Comparison of ENCODE assay signal across 19 cellular contexts in the genomic region with DNA sequence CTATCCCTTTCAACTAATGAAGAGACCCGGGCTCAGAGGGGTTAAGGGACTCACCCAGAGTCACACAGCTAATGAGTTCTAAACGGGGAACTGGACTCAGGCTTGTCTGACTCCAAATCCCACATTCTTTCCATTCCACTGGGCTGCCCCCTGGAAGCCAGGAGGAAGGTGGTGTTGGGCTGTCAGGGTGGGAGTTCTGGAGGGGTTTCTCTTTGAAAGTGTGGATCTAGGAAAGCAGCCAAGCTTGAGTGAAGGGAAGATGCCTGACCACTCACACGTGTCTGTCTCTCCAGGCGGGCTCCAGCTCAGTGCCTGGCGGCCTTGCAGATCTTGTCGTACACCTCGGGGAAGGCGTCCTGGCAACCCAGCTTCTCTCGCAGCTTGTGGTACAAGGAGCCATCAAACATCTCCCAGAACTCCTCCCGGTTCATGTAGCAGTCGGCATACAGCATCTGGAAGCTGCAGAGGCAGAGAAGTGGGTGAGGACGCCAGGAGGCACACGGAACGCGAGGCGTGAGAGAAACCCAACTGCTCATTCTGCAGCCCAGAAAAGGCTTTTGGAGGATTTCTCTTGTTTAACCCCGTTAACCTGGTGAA. TPM values are rescaled to one million over a fixed set of nuclear protein-coding genes. Genes with fewer than 3 reads are reported as not detected.
"Had no signal": no experiment of that assay in that cellular context is flagged by ENCODE, and none has a peak within 500 bp of the region (broad histone marks: within the 10 kb centered on the region; RNA-seq: fewer than 3 reads in every experiment).

No MANE protein-coding gene starts in this region.

- H3K36me3 ChIP-seq: neutrophil had no signal

- H3K4me3 ChIP-seq: lung, transverse colon had no signal

- ATAC-seq: activated T-helper 17 cell treated with anti-CD3 and anti-CD28 coated beads, Interleukin-2, amount 50 U/mL, for 72 hours; left colon; stimulated activated naive B cell treated with anti-CD40 and anti-IgM and Interleukin-4, amounts not matched to agents 10 μg/mL and 1 μg/mL and 100 μg/mL, for 72 hours; WTC11 had no signal

- H3K4me3 Mint-ChIP-seq: activated naive CD4-positive, alpha-beta T cell treated with anti-CD3 and anti-CD28 coated beads, Interleukin-2, amount 10 ng/mL, durations not matched to agents 7 days and 5 days; activated T-helper 17 cell treated with anti-CD3 and anti-CD28 coated beads, Interleukin-2, amount 50 U/mL, for 72 hours; naive B cell; stimulated activated naive B cell treated with anti-CD40 and anti-IgM and Interleukin-4, amounts not matched to agents 10 μg/mL and 1 μg/mL and 100 μg/mL, for 72 hours; WTC11 had no signal

- H3K27ac ChIP-seq: neutrophil had no signal

- H3K9me3 ChIP-seq: neutrophil, transverse colon had no signal

- DNase-seq: activated CD4-positive, alpha-beta T cell treated with anti-CD3 and anti-CD28 coated beads for 4 hours; activated naive CD4-positive, alpha-beta T cell treated with anti-CD3 and anti-CD28 coated beads, Interleukin-2, amount 10 ng/mL, durations not matched to agents 7 days and 5 days; central memory CD4-positive, alpha-beta T cell; effector CD8-positive, alpha-beta T cell; foreskin melanocyte; left colon; naive B cell; stimulated activated CD4-positive, alpha-beta T cell treated with anti-CD3 and anti-CD28 coated beads, Interleukin-15, amount 100 ng/mL, for 24 hours; stimulated activated CD4-positive, alpha-beta T cell treated with anti-CD3 and anti-CD28 coated beads, Interleukin-4, amount 100 ng/mL, for 1 hour; stimulated activated naive B cell treated with anti-CD40 and anti-IgM and Interleukin-4, amounts not matched to agents 10 μg/mL and 1 μg/mL and 100 μg/mL, for 72 hours; T-helper 2 cell; transverse colon had no signal

- FAIRE-seq: TTC549 had no signal

- H3K27me3 ChIP-seq: neutrophil, transverse colon had no signal

- H3K27ac Mint-ChIP-seq: activated naive CD4-positive, alpha-beta T cell treated with anti-CD3 and anti-CD28 coated beads, Interleukin-2, amount 10 ng/mL, durations not matched to agents 7 days and 5 days; activated T-helper 17 cell treated with anti-CD3 and anti-CD28 coated beads, Interleukin-2, amount 50 U/mL, for 72 hours; naive B cell; stimulated activated naive B cell treated with anti-CD40 and anti-IgM and Interleukin-4, amounts not matched to agents 10 μg/mL and 1 μg/mL and 100 μg/mL, for 72 hours; WTC11 had no signal

- H3K9me3 Mint-ChIP-seq: activated naive CD4-positive, alpha-beta T cell treated with anti-CD3 and anti-CD28 coated beads, Interleukin-2, amount 10 ng/mL, durations not matched to agents 7 days and 5 days; activated T-helper 17 cell treated with anti-CD3 and anti-CD28 coated beads, Interleukin-2, amount 50 U/mL, for 72 hours; stimulated activated naive B cell treated with anti-CD40 and anti-IgM and Interleukin-4, amounts not matched to agents 10 μg/mL and 1 μg/mL and 100 μg/mL, for 72 hours; WTC11 had no signal

- H3K4me1 ChIP-seq: transverse colon had no signal

- H3K27me3 Mint-ChIP-seq: activated naive CD4-positive, alpha-beta T cell treated with anti-CD3 and anti-CD28 coated beads, Interleukin-2, amount 10 ng/mL, durations not matched to agents 7 days and 5 days; activated T-helper 17 cell treated with anti-CD3 and anti-CD28 coated beads, Interleukin-2, amount 50 U/mL, for 72 hours; naive B cell; stimulated activated naive B cell treated with anti-CD40 and anti-IgM and Interleukin-4, amounts not matched to agents 10 μg/mL and 1 μg/mL and 100 μg/mL, for 72 hours had no signal

- H3K4me1 Mint-ChIP-seq: activated naive CD4-positive, alpha-beta T cell treated with anti-CD3 and anti-CD28 coated beads, Interleukin-2, amount 10 ng/mL, durations not matched to agents 7 days and 5 days; activated T-helper 17 cell treated with anti-CD3 and anti-CD28 coated beads, Interleukin-2, amount 50 U/mL, for 72 hours; naive B cell; stimulated activated naive B cell treated with anti-CD40 and anti-IgM and Interleukin-4, amounts not matched to agents 10 μg/mL and 1 μg/mL and 100 μg/mL, for 72 hours; WTC11 had no signal

RNA-seq across cellular contexts. Expression of a gene that starts 50.9 kb away (rescaled TPM):
- total RNA-seq: fibroblast of lung, skeletal muscle tissue had no signal
